ENCODE assay signal across 8 cellular contexts in genomic region chr19:48203794-48204628, GRCh38. TPM values are rescaled to one million over a fixed set of nuclear protein-coding genes. Genes with fewer than 3 reads are reported as not detected.
A peak's percentile ranks its signal among the peaks of the same experiment; 100 is the strongest.
DNase-seq lines count a peak whose midpoint lies in the region; ATAC-seq and TF ChIP-seq lines count a peak whose summit lies in the region.

No MANE protein-coding gene starts in this region.

- no peaks in the 10 kb centered on the region for H3K9me3 ChIP-seq in testis

- peak overlapping the region; percentile 42 to 59 for H3K27ac ChIP-seq in testis

- no peak overlapping the region for H3K4me3 Mint-ChIP-seq in glutamatergic neuron (ENCODE audit: unreplicated experiment)

- WGBS in testis, 2 donors, result 0 to 1% methylated on average over 21 to 34 of the region's 34 CpGs

- H3K36me3 Mint-ChIP-seq in glutamatergic neuron (ENCODE audit: unreplicated experiment), result no peaks in the 10 kb centered on the region

- TF ChIP-seq CTCF in glutamatergic neuron (IDR thresholded peaks at IDR 0.05; ENCODE audit: partially characterized antibody, unreplicated experiment) (no peak), omental fat pad (IDR thresholded peaks at IDR 0.05) (no peak), testis (IDR thresholded peaks at IDR 0.05) (no peak)

- no peaks in the 10 kb centered on the region for H3K36me3 ChIP-seq in testis (ENCODE audit: low read depth, missing control alignments)

- no peaks in the 10 kb centered on the region for H3K27me3 Mint-ChIP-seq in glutamatergic neuron (ENCODE audit: unreplicated experiment)

- ATAC-seq in HG02571 (IDR thresholded peaks at IDR 0.05; ENCODE audit: unreplicated experiment) (peak; percentile 88), omental fat pad (ENCODE audit: low FRiP score) (peak; percentile 99)

- peaks cover 5% of the 10 kb centered on the region for H3K9me3 Mint-ChIP-seq in glutamatergic neuron (ENCODE audit: unreplicated experiment)

- intact Hi-C loops in testis (cut with DNase I; ENCODE audit: low total_unique reads), result no loop called here

- DNase-seq in GM04504 (ENCODE audit: low read depth) (peak; percentile 85), NCI-H1048 (lab: John Stamatoyannopoulos, UW) (peak; percentile 97), SK-N-DZ (ENCODE audit: low spot score) (peak; percentile 97), glutamatergic neuron (peak; percentile 96), omental fat pad (ENCODE audit: low spot score) (peak; percentile 62), testis (peak; percentile 97)
- DNase-seq in activated naive CD4-positive, alpha-beta T cell treated with anti-CD3 and anti-CD28 coated beads, Interleukin-2, amount 50 U/mL, for 16 hours, result peak; percentile 91

- peak overlapping the region; percentile 53 to 82 for H3K4me3 ChIP-seq in testis

- no peaks in the 10 kb centered on the region for H3K4me1 Mint-ChIP-seq in glutamatergic neuron (ENCODE audit: low read depth, unreplicated experiment)

- no peak overlapping the region for H3K27ac Mint-ChIP-seq in glutamatergic neuron (ENCODE audit: unreplicated experiment)

- peaks cover 5% of the 10 kb centered on the region for H3K4me1 ChIP-seq in testis

- peak; percentile 10 for TF ChIP-seq POLR2A in testis (IDR thresholded peaks at IDR 0.05)

- H3K27me3 ChIP-seq in testis, result no peaks in the 10 kb centered on the region

RNA-seq across cellular contexts. Expression of gene ZSWIM9, which starts 33.5 kb away (rescaled TPM):
- polyA plus RNA-seq in SK-N-DZ (2014; cell fraction: cytosol; rRNA removed), result 0.38 and 0.41 TPM in 2 replicates
- 0.67 and 1.7 TPM in 2 replicates for polyA plus RNA-seq in SK-N-DZ (2014; cell fraction: nucleus; rRNA removed)
- total RNA-seq in glutamatergic neuron (ENCODE audit: unreplicated experiment), result 6.7 TPM
- 1 to 10 TPM; 1.5 to 3.3 (median 2.0) TPM for total RNA-seq in omental fat pad
- 1 to 10 TPM; 5.8 to 7.2 TPM for total RNA-seq in testis
- 5.1 TPM for polyA plus RNA-seq in testis (ENCODE audit: insufficient read depth, low read depth, low replicate concordance)

RNA-seq across cellular contexts. Expression of gene LIG1, which starts 33.9 kb away (rescaled TPM):
- 41.8 and 47.7 TPM in 2 replicates for polyA plus RNA-seq in SK-N-DZ (2014; cell fraction: cytosol; rRNA removed)
- polyA plus RNA-seq in SK-N-DZ (2014; cell fraction: nucleus; rRNA removed), result 91.8 and 130 TPM in 2 replicates
- total RNA-seq in glutamatergic neuron (ENCODE audit: unreplicated experiment) (16.9 TPM), omental fat pad (10 to 100 TPM in 1 of 4 donors, 1 to 10 TPM in 3; 6.1 to 10.9 (median 7.3) TPM), testis (10 to 100 TPM; 69.7 to 73.3 TPM)
- polyA plus RNA-seq in testis (ENCODE audit: insufficient read depth, low read depth, low replicate concordance), result 51.9 TPM

RNA-seq across cellular contexts. Expression of gene CARD8, which starts 51.7 kb away (rescaled TPM):
- 8.8 and 9.3 TPM in 2 replicates for polyA plus RNA-seq in SK-N-DZ (2014; cell fraction: cytosol; rRNA removed)
- 17.0 and 29.9 TPM in 2 replicates for polyA plus RNA-seq in SK-N-DZ (2014; cell fraction: nucleus; rRNA removed)
- total RNA-seq in glutamatergic neuron (ENCODE audit: unreplicated experiment) (41.9 TPM), omental fat pad (100 to 1,000 TPM in 1 of 4 donors, 10 to 100 TPM in 3; 28.3 to 144 (median 46.6) TPM), testis (10 to 100 TPM; 45.4 to 68.4 TPM)
- 53.9 TPM for polyA plus RNA-seq in testis (ENCODE audit: insufficient read depth, low read depth, low replicate concordance)

Comparison
In these comparisons a context has a peak if more than half of its experiments do, and no peak if none do; other contexts are left out.
1. Peak in every context shown above with its lines: DNase-seq, ATAC-seq, H3K4me3 ChIP-seq and H3K27ac ChIP-seq.